Comparison of ENCODE assay signal across 8 cellular contexts in genomic region chr2:240832205-240832727, GRCh38. TPM values are rescaled to one million over a fixed set of nuclear protein-coding genes. Genes with fewer than 3 reads are reported as not detected.
A peak's percentile ranks its signal among the peaks of the same experiment; 100 is the strongest.
DNase-seq lines count a peak whose midpoint lies in the region; ATAC-seq, FAIRE-seq and TF ChIP-seq lines count a peak whose summit lies in the region.

No MANE protein-coding gene starts in this region.

- POLR2A ChIA-PET in A673 (lab: Charles Lee; ENCODE audit: low non-redundant PET) (no interaction called here), HepG2 (lab: Yijun Ruan, JAX) (no interaction called here)

- intact Hi-C loops in A673 (cut with micrococcal nuclease; ENCODE audit: unreplicated experiment) = no loop called here
- intact Hi-C loops in HepG2 (cut with micrococcal nuclease; ENCODE audit: unreplicated experiment) = loop anchor here (5.0 to 10.0 kb wide), 2 partner anchors 227 to 270 kb away; partner anchors contain the start of gene DUSP28

- H3K4me1 ChIP-seq in A673 (ENCODE audit: insufficient read depth, low read length, poor library complexity, severe bottlenecking) = no peaks in the 10 kb centered on the region
- peaks cover 7% of the 10 kb centered on the region for H3K4me1 ChIP-seq in HepG2 (ENCODE audit: insufficient read depth, low read length)

- ATAC-seq in GM18907 (IDR thresholded peaks at IDR 0.05; ENCODE audit: unreplicated experiment) (peak; percentile 85), HG03342 (IDR thresholded peaks at IDR 0.05; ENCODE audit: unreplicated experiment) (peak; percentile 85), HepG2 (peak; percentile 85)

- BruUV-seq in A673 (replicated peaks; lab: Mats Ljungman, UMichigan) (no TSS peak), HepG2 (replicated peaks; lab: Mats Ljungman, UMichigan) (no TSS peak)

- 19% methylated on average over 28 of the region's 54 CpGs for WGBS in HepG2 (ENCODE audit: low lambda C conversion rate)

- TF ChIP-seq CTCF in A673 (conservative IDR thresholded peaks at IDR 0.05; ENCODE audit: low read depth, low read length) (no peak), HepG2 (CRISPR knock-in tag; IDR thresholded peaks at IDR 0.05) (no peak)

- H3K9ac ChIP-seq in HepG2 (ENCODE audit: insufficient read depth, low read depth, low read length) = no peak overlapping the region

- H3K9me3 ChIP-seq in A673 (ENCODE audit: low read depth, low read length, poor library complexity, severe bottlenecking) (no peaks in the 10 kb centered on the region), HepG2 (ENCODE audit: low read length) (no peaks in the 10 kb centered on the region)

- H3K27ac ChIP-seq in A673 (ENCODE audit: low read depth, low read length, poor library complexity, severe bottlenecking) = no peak overlapping the region
- H3K27ac ChIP-seq in HepG2 (ENCODE audit: extremely low read length, insufficient read depth, low read length) = no peak overlapping the region

- H3K4me2 ChIP-seq in HepG2 (ENCODE audit: low read depth, low read length) = peak overlapping the region; percentile 83

- DNase-seq in A673 (ENCODE audit: low spot score) (peak; percentile 98), NCI-H524 treated with DMSO at 0.1 percent for 48 hours (lab: John Stamatoyannopoulos, UW) (peak; percentile 67), dermis blood vessel endothelial cell (peak; percentile 82), HepG2 (ENCODE audit: low spot score) (peak; percentile 85)
- DNase-seq in activated CD4-positive, alpha-beta T cell treated with anti-CD3 and anti-CD28 coated beads, Interleukin-2, amount 50 U/mL, for 48 hours = peak; percentile 93 to 94
- peak; percentile 95 for DNase-seq in stimulated activated CD4-positive, alpha-beta T cell treated with anti-CD3 and anti-CD28 coated beads, Interleukin-4, amount 100 ng/mL, for 24 hours

- peaks cover 34% of the 10 kb centered on the region for H3K27me3 ChIP-seq in A673 (replicated peaks; ENCODE audit: insufficient read depth, low read depth, low read length, poor library complexity)
- peaks cover 2 to 59% of the 10 kb centered on the region in 2 experiments for H3K27me3 ChIP-seq in HepG2 (ENCODE audit: control insufficient read depth in 1 of 2, insufficient read depth in 2 of 2, low read length in 2 of 2)

- no peaks in the 10 kb centered on the region for H3K79me2 ChIP-seq in HepG2 (ENCODE audit: insufficient read depth, low read length)

- H3K36me3 ChIP-seq in A673 (ENCODE audit: insufficient read depth, low read length, poor library complexity, severe bottlenecking) (no peaks in the 10 kb centered on the region), HepG2 (replicated peaks in 1 of 2; ENCODE audit: control insufficient read depth in 1 of 2, insufficient read depth in 2 of 2, low read length in 2 of 2) (no peaks in the 10 kb centered on the region)

- TF ChIP-seq EP300 in HepG2 (IDR thresholded peaks at IDR 0.05; ENCODE audit: low read depth in 2 of 2, low read length in 2 of 2) (no peak), HepG2 (CRISPR knock-in tag; IDR thresholded peaks at IDR 0.05; ENCODE audit: borderline replicate concordance) (no peak)

- in situ Hi-C loops in HepG2 (cut with HindIII; ENCODE audit: extremely low pct_ligation_motif_present, low pct_unique_long_range_greater_than_20kb) = no loop called here

- H2AFZ ChIP-seq in HepG2 (ENCODE audit: low read length) = no peak overlapping the region

- FAIRE-seq in HepG2 (lab: Jason Lieb, UNC) = no peak

- no peak for TF ChIP-seq POLR2A in HepG2 (IDR thresholded peaks at IDR 0.05; ENCODE audit: insufficient read depth in 1 of 2, low read depth in 2 of 2, low read length in 2 of 2)

- H3K4me3 ChIP-seq in A673 (ENCODE audit: low read depth, low read length, poor library complexity, severe bottlenecking) (peak overlapping the region; percentile 1), HepG2 (replicated peaks in 1 of 3; ENCODE audit: insufficient read depth in 1 of 3, low read depth in 2 of 3, low read length in 3 of 3) (peak overlapping the region in 2 of 3 experiments; percentile 19 to 57; a peak in 2 of 6 replicates)

- peaks cover 8% of the 10 kb centered on the region; the same call in 1 of the 2 replicates for H4K20me1 ChIP-seq in HepG2 (ENCODE audit: insufficient read depth, low read length)

- TF ChIP-seq RAD21 in HepG2 (CRISPR knock-in tag; IDR thresholded peaks at IDR 0.05) = no peak

- CTCF ChIA-PET in A673 (lab: Charles Lee) = no interaction called here
- CTCF ChIA-PET in HepG2 (lab: Yijun Ruan, JAX; ENCODE audit: low intra/inter-chr PET ratio, low total read pairs) = no interaction called here

TF ChIP-seq in HepG2, 621 proteins besides CTCF, POLR2A, EP300 and RAD21 (continues in another document):
- no peak for TF ChIP-seq RXRB (CRISPR knock-in tag; IDR thresholded peaks at IDR 0.05; ENCODE audit: borderline replicate concordance)
- TF ChIP-seq DNMT3B (CRISPR knock-in tag; conservative IDR thresholded peaks at IDR 0.05) = no peak
- TF ChIP-seq ZHX1 (CRISPR knock-in tag; IDR thresholded peaks at IDR 0.05; ENCODE audit: low read depth) = no peak

RNA-seq across cellular contexts. Expression of gene KIF1A, which starts 12.2 kb away (rescaled TPM):
- 301 and 330 TPM in 2 replicates for total RNA-seq in A673 (2021)
- 0.05 TPM in 1 of 2 replicates, not detected in the other for total RNA-seq in dermis blood vessel endothelial cell
- total RNA-seq in HepG2 (2016; rRNA removed; fragmentation: Illumina TruSeq; extraction: Trizol) = 0.24 TPM in 1 of 2 replicates, not detected in the other
- not detected in 2 replicates for total RNA-seq in HepG2 (2016; cell fraction: cytosol; rRNA removed; fragmentation: Illumina TruSeq; extraction: Trizol; ENCODE audit: low read depth)
- total RNA-seq in HepG2 (2016; cell fraction: insoluble cytoplasmic fraction; rRNA removed; fragmentation: Illumina TruSeq; extraction: Trizol) = 0.13 and 0.32 TPM in 2 replicates
- not detected in 2 replicates for total RNA-seq in HepG2 (2016; cell fraction: membrane; rRNA removed; fragmentation: Illumina TruSeq; extraction: Trizol)
- total RNA-seq in HepG2 (2016; cell fraction: nucleus; rRNA removed; fragmentation: Illumina TruSeq; extraction: Trizol) = not detected in 2 replicates
- 0.01 and 0.03 TPM in 2 replicates for polyA plus RNA-seq in HepG2 (2011; rRNA removed)
- 0.01 TPM in 1 of 2 replicates, not detected in the other for polyA plus RNA-seq in HepG2 (2011; cell fraction: cytosol; rRNA removed)
- polyA plus RNA-seq in HepG2 (2011; cell fraction: nucleus; rRNA removed) = 0.19 and 0.21 TPM in 2 replicates
- 0.19 TPM in 1 of 2 replicates, not detected in the other for polyA plus RNA-seq in HepG2 (2012)
- polyA plus RNA-seq in HepG2 (2016; cell fraction: cytosol; fragmentation: Illumina TruSeq; extraction: Trizol; ENCODE audit: low read depth) = not detected in 2 replicates
- not detected in 2 replicates for polyA plus RNA-seq in HepG2 (2016; cell fraction: insoluble cytoplasmic fraction; fragmentation: Illumina TruSeq; extraction: Trizol; ENCODE audit: low read depth)
- not detected in 2 replicates for polyA plus RNA-seq in HepG2 (2016; cell fraction: membrane; fragmentation: Illumina TruSeq; extraction: Trizol; ENCODE audit: low read depth)
- polyA plus RNA-seq in HepG2 (2016; cell fraction: nucleus; fragmentation: Illumina TruSeq; extraction: Trizol; ENCODE audit: insufficient read depth, low read depth) = not detected in 2 replicates
- 0.04 and 0.14 TPM in 2 replicates for polyA minus RNA-seq in HepG2 (2011; rRNA and poly(A)+ RNA removed; ENCODE audit: low replicate concordance)
- polyA minus RNA-seq in HepG2 (2011; cell fraction: cytosol; rRNA and poly(A)+ RNA removed) = not detected in 2 replicates
- 0.37 TPM in 1 of 2 replicates, not detected in the other for polyA minus RNA-seq in HepG2 (2011; cell fraction: nucleus; rRNA and poly(A)+ RNA removed)

RNA-seq across cellular contexts. Expression of gene AGXT, which starts 36.4 kb away (rescaled TPM):
- total RNA-seq in A673 (2021) (not detected in 2 replicates), dermis blood vessel endothelial cell (not detected in 2 replicates), HepG2 (2016; rRNA removed; fragmentation: Illumina TruSeq; extraction: Trizol) (30.5 and 41.9 TPM in 2 replicates)
- 13.0 and 14.7 TPM in 2 replicates for total RNA-seq in HepG2 (2016; cell fraction: cytosol; rRNA removed; fragmentation: Illumina TruSeq; extraction: Trizol; ENCODE audit: low read depth)
- total RNA-seq in HepG2 (2016; cell fraction: insoluble cytoplasmic fraction; rRNA removed; fragmentation: Illumina TruSeq; extraction: Trizol) = 26.6 and 43.3 TPM in 2 replicates
- total RNA-seq in HepG2 (2016; cell fraction: membrane; rRNA removed; fragmentation: Illumina TruSeq; extraction: Trizol) = 16.6 and 19.6 TPM in 2 replicates
- total RNA-seq in HepG2 (2016; cell fraction: nucleus; rRNA removed; fragmentation: Illumina TruSeq; extraction: Trizol) = 38.2 and 44.0 TPM in 2 replicates
- polyA plus RNA-seq in HepG2 (2011; rRNA removed) = 96.1 and 133 TPM in 2 replicates
- polyA plus RNA-seq in HepG2 (2011; cell fraction: cytosol; rRNA removed) = 35.6 and 52.0 TPM in 2 replicates
- 938 and 1,041 TPM in 2 replicates for polyA plus RNA-seq in HepG2 (2011; cell fraction: nucleus; rRNA removed)
- 57.7 and 74.1 TPM in 2 replicates for polyA plus RNA-seq in HepG2 (2012)
- polyA plus RNA-seq in HepG2 (2016; cell fraction: cytosol; fragmentation: Illumina TruSeq; extraction: Trizol; ENCODE audit: low read depth) = 16.7 and 17.4 TPM in 2 replicates
- polyA plus RNA-seq in HepG2 (2016; cell fraction: insoluble cytoplasmic fraction; fragmentation: Illumina TruSeq; extraction: Trizol; ENCODE audit: low read depth) = 26.4 and 36.5 TPM in 2 replicates
- polyA plus RNA-seq in HepG2 (2016; cell fraction: membrane; fragmentation: Illumina TruSeq; extraction: Trizol; ENCODE audit: low read depth) = 15.2 and 17.5 TPM in 2 replicates
- polyA plus RNA-seq in HepG2 (2016; cell fraction: nucleus; fragmentation: Illumina TruSeq; extraction: Trizol; ENCODE audit: insufficient read depth, low read depth) = 101 and 109 TPM in 2 replicates
- 67.0 TPM in 1 of 2 replicates, not detected in the other for polyA minus RNA-seq in HepG2 (2011; rRNA and poly(A)+ RNA removed; ENCODE audit: low replicate concordance)
- polyA minus RNA-seq in HepG2 (2011; cell fraction: cytosol; rRNA and poly(A)+ RNA removed) = 22.8 and 31.0 TPM in 2 replicates
- 64.6 and 66.1 TPM in 2 replicates for polyA minus RNA-seq in HepG2 (2011; cell fraction: nucleus; rRNA and poly(A)+ RNA removed)

Comparison
In these comparisons a context has a peak if more than half of its experiments do, and no peak if none do; other contexts are left out.
1. RNA of gene KIF1A, which starts 12.2 kb away (total RNA-seq): 301 to 330 TPM in A673; 0.13 to 0.32 TPM in HepG2 and 0.05 TPM in dermis blood vessel endothelial cell; every median in the first group is over 100 times any median in the second.
2. RNA of gene AGXT, which starts 36.4 kb away (total RNA-seq): 13.0 to 44.0 TPM in HepG2; not detected in A673 and not detected in dermis blood vessel endothelial cell; every median in the first group is over 10 times any median in the second.
3. Peak in every context shown above with its lines, with median percentiles within 50 percentile points of each other: DNase-seq and ATAC-seq.